Comparison of ENCODE assay signal across 1 cellular context in genomic region chr3:44000586-44000985, GRCh38.
TF ChIP-seq lines count a peak whose summit lies in the region.

No MANE protein-coding gene starts in this region.

TF ChIP-seq in GM23338, 12 proteins besides CTCF, POLR2A, EP300 and RAD21 (continued from another document):
- TF ChIP-seq REST (IDR thresholded peaks at IDR 0.05; ENCODE audit: unreplicated experiment) (no peak), ZNF331 (CRISPR knock-in tag; IDR thresholded peaks at IDR 0.05; ENCODE audit: low read depth) (no peak), ZNF114 (CRISPR knock-in tag; IDR thresholded peaks at IDR 0.05) (no peak), ETS1 (IDR thresholded peaks at IDR 0.05) (no peak), POLR2AphosphoS5 (IDR thresholded peaks at IDR 0.05; ENCODE audit: low read depth) (no peak), EZH2 (IDR thresholded peaks at IDR 0.05; ENCODE audit: low read depth, unreplicated experiment) (no peak)
